In the genomic region with DNA sequence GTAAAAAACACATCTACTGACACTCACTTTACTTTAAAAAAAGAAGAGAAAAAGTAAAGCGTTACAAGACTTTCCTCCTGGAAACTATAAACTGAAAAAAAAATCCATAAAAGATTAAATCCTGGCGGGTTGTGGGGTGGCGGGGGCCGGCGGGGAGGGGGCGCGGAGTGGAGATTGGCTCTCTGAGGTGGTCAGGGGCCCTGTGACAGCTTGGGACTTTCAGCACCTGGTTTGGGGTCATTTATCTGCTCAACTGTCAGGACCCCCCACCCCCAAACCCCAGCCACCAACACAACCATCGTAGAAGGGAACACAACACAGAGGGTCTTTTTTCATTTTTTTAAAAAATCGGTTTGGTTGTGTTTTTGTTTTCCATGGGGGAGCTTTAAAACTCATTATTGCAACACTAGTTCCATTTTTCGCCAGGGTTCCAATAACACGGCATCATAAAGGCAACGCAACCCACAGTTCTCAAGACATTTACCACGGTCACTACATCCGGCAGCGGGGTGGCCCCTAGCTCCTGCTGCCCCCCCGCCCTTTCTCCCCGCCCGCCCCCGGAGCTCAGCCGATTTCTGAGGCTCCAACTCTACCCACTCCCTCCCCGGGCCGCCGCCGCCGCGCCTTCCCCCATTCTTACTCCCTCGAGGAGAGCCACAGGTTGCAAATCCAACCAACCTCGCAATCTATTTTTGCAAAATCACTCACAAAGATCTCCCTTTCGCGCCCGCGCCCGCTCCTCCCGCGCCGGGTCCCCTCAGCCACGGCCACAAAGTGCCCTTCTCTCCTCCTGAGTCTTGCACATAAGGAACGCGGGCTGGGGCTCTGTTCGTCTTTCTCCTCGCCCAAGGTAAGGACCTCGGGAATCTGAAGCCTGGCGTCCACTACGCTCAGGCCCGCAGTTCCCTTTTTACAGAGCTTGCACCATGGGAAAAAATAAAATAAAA, we compare ENCODE assay signal across 1 cellular context.
TF ChIP-seq lines count a peak whose summit lies in the region.

No MANE protein-coding gene starts in this region.

TF ChIP-seq in HepG2, 621 proteins besides CTCF, POLR2A, EP300 and RAD21 (continues in another document):
- no peak for TF ChIP-seq KDM5A (IDR thresholded peaks at IDR 0.05; ENCODE audit: borderline replicate concordance, low read length)
- TF ChIP-seq, protein P1, sequence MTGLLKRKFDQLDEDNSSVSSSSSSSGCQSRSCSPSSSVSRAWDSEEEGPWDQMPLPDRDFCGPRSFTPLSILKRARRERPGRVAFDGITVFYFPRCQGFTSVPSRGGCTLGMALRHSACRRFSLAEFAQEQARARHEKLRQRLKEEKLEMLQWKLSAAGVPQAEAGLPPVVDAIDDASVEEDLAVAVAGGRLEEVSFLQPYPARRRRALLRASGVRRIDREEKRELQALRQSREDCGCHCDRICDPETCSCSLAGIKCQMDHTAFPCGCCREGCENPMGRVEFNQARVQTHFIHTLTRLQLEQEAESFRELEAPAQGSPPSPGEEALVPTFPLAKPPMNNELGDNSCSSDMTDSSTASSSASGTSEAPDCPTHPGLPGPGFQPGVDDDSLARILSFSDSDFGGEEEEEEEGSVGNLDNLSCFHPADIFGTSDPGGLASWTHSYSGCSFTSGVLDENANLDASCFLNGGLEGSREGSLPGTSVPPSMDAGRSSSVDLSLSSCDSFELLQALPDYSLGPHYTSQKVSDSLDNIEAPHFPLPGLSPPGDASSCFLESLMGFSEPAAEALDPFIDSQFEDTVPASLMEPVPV (CRISPR knock-in tag; IDR thresholded peaks at IDR 0.05): 0 out of 2 replicates have a peak, but pooled peaks have one; percentile 20
- TF ChIP-seq HNRNPL (IDR thresholded peaks at IDR 0.05; ENCODE audit: low read depth, low read length): 0 out of 2 replicates have a peak, but pooled peaks have one; percentile 39
- TF ChIP-seq HDAC1 (CRISPR knock-in tag; IDR thresholded peaks at IDR 0.05): peak; percentile 19; the same call in 1 of the 2 replicates
- TF ChIP-seq ZNF296 (CRISPR knock-in tag; conservative IDR thresholded peaks at IDR 0.05): 0 out of 2 replicates have a peak, but pooled peaks have one; percentile 48
- TF ChIP-seq, protein P2, sequence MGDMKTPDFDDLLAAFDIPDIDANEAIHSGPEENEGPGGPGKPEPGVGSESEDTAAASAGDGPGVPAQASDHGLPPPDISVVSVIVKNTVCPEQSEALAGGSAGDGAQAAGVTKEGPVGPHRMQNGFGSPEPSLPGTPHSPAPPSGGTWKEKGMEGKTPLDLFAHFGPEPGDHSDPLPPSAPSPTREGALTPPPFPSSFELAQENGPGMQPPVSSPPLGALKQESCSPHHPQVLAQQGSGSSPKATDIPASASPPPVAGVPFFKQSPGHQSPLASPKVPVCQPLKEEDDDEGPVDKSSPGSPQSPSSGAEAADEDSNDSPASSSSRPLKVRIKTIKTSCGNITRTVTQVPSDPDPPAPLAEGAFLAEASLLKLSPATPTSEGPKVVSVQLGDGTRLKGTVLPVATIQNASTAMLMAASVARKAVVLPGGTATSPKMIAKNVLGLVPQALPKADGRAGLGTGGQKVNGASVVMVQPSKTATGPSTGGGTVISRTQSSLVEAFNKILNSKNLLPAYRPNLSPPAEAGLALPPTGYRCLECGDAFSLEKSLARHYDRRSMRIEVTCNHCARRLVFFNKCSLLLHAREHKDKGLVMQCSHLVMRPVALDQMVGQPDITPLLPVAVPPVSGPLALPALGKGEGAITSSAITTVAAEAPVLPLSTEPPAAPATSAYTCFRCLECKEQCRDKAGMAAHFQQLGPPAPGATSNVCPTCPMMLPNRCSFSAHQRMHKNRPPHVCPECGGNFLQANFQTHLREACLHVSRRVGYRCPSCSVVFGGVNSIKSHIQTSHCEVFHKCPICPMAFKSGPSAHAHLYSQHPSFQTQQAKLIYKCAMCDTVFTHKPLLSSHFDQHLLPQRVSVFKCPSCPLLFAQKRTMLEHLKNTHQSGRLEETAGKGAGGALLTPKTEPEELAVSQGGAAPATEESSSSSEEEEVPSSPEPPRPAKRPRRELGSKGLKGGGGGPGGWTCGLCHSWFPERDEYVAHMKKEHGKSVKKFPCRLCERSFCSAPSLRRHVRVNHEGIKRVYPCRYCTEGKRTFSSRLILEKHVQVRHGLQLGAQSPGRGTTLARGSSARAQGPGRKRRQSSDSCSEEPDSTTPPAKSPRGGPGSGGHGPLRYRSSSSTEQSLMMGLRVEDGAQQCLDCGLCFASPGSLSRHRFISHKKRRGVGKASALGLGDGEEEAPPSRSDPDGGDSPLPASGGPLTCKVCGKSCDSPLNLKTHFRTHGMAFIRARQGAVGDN (CRISPR knock-in tag; IDR thresholded peaks at IDR 0.05): peak; percentile 42; the same call in 1 of the 2 replicates
- TF ChIP-seq ARNT (IDR thresholded peaks at IDR 0.05): no peak
- 0 out of 2 replicates have a peak, but pooled peaks have one; percentile 13 for TF ChIP-seq MED1 (CRISPR knock-in tag; IDR thresholded peaks at IDR 0.05)
- TF ChIP-seq ZNF558 (CRISPR knock-in tag; IDR thresholded peaks at IDR 0.05; ENCODE audit: borderline replicate concordance): 0 out of 2 replicates have a peak, but pooled peaks have one; percentile 52
- TF ChIP-seq, protein P3, sequence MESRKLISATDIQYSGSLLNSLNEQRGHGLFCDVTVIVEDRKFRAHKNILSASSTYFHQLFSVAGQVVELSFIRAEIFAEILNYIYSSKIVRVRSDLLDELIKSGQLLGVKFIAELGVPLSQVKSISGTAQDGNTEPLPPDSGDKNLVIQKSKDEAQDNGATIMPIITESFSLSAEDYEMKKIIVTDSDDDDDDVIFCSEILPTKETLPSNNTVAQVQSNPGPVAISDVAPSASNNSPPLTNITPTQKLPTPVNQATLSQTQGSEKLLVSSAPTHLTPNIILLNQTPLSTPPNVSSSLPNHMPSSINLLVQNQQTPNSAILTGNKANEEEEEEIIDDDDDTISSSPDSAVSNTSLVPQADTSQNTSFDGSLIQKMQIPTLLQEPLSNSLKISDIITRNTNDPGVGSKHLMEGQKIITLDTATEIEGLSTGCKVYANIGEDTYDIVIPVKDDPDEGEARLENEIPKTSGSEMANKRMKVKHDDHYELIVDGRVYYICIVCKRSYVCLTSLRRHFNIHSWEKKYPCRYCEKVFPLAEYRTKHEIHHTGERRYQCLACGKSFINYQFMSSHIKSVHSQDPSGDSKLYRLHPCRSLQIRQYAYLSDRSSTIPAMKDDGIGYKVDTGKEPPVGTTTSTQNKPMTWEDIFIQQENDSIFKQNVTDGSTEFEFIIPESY (CRISPR knock-in tag; IDR thresholded peaks at IDR 0.05): no peak
- TF ChIP-seq GZF1 (CRISPR knock-in tag; IDR thresholded peaks at IDR 0.05): no peak
- TF ChIP-seq, protein P4, sequence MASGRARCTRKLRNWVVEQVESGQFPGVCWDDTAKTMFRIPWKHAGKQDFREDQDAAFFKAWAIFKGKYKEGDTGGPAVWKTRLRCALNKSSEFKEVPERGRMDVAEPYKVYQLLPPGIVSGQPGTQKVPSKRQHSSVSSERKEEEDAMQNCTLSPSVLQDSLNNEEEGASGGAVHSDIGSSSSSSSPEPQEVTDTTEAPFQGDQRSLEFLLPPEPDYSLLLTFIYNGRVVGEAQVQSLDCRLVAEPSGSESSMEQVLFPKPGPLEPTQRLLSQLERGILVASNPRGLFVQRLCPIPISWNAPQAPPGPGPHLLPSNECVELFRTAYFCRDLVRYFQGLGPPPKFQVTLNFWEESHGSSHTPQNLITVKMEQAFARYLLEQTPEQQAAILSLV (CRISPR knock-in tag; IDR thresholded peaks at IDR 0.05; ENCODE audit: borderline replicate concordance): no peak
- no peak for TF ChIP-seq JDP2 (CRISPR knock-in tag; IDR thresholded peaks at IDR 0.05; ENCODE audit: borderline replicate concordance)
- TF ChIP-seq ZNF768 (CRISPR knock-in tag; IDR thresholded peaks at IDR 0.05): peak; percentile 32; the same call in 1 of the 2 replicates
- TF ChIP-seq, protein P5, sequence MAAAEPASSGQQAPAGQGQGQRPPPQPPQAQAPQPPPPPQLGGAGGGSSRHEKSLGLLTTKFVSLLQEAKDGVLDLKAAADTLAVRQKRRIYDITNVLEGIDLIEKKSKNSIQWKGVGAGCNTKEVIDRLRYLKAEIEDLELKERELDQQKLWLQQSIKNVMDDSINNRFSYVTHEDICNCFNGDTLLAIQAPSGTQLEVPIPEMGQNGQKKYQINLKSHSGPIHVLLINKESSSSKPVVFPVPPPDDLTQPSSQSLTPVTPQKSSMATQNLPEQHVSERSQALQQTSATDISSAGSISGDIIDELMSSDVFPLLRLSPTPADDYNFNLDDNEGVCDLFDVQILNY (CRISPR knock-in tag; conservative IDR thresholded peaks at IDR 0.05): no peak
- no peak for TF ChIP-seq FOXK2 (IDR thresholded peaks at IDR 0.05)
- TF ChIP-seq AGO2 (optimal IDR thresholded peaks at IDR 0.05; ENCODE audit: low read depth, low read length): peak; percentile 89
- TF ChIP-seq ATF7-NPFF (CRISPR knock-in tag; IDR thresholded peaks at IDR 0.05; ENCODE audit: low read depth): 0 out of 2 replicates have a peak, but pooled peaks have one; percentile 35
- TF ChIP-seq ZNF780A (CRISPR knock-in tag; IDR thresholded peaks at IDR 0.05): 0 out of 2 replicates have a peak, but pooled peaks have one; percentile 14
- TF ChIP-seq ZNF225 (CRISPR knock-in tag; IDR thresholded peaks at IDR 0.05): peak; percentile 59; the same call in 1 of the 2 replicates
- 0 out of 2 replicates have a peak, but pooled peaks have one; percentile 14 for TF ChIP-seq GATAD1 (CRISPR knock-in tag; IDR thresholded peaks at IDR 0.05)
- TF ChIP-seq KDM2A (CRISPR knock-in tag; IDR thresholded peaks at IDR 0.05; ENCODE audit: borderline replicate concordance, low read depth): 0 out of 2 replicates have a peak, but pooled peaks have one; percentile 55
- TF ChIP-seq SNRNP70 (IDR thresholded peaks at IDR 0.05; ENCODE audit: low read depth, low read length): no peak
- 0 out of 2 replicates have a peak, but pooled peaks have one; percentile 19 for TF ChIP-seq ZNF891 (CRISPR knock-in tag; IDR thresholded peaks at IDR 0.05)
- 0 out of 2 replicates have a peak, but pooled peaks have one; percentile 5 for TF ChIP-seq STAG1 (CRISPR knock-in tag; IDR thresholded peaks at IDR 0.05)
- TF ChIP-seq, protein P6, sequence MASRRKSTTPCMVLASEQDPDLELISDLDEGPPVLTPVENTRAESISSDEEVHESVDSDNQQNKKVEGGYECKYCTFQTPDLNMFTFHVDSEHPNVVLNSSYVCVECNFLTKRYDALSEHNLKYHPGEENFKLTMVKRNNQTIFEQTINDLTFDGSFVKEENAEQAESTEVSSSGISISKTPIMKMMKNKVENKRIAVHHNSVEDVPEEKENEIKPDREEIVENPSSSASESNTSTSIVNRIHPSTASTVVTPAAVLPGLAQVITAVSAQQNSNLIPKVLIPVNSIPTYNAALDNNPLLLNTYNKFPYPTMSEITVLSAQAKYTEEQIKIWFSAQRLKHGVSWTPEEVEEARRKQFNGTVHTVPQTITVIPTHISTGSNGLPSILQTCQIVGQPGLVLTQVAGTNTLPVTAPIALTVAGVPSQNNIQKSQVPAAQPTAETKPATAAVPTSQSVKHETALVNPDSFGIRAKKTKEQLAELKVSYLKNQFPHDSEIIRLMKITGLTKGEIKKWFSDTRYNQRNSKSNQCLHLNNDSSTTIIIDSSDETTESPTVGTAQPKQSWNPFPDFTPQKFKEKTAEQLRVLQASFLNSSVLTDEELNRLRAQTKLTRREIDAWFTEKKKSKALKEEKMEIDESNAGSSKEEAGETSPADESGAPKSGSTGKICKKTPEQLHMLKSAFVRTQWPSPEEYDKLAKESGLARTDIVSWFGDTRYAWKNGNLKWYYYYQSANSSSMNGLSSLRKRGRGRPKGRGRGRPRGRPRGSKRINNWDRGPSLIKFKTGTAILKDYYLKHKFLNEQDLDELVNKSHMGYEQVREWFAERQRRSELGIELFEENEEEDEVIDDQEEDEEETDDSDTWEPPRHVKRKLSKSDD (CRISPR knock-in tag; IDR thresholded peaks at IDR 0.05; ENCODE audit: low read depth): no peak
- TF ChIP-seq ZNF883 (CRISPR knock-in tag; IDR thresholded peaks at IDR 0.05; ENCODE audit: not compliant biosample characterization): peak; percentile 29
- TF ChIP-seq YEATS4 (CRISPR knock-in tag; IDR thresholded peaks at IDR 0.05; ENCODE audit: borderline replicate concordance): no peak
- TF ChIP-seq RBFOX2 (IDR thresholded peaks at IDR 0.05; ENCODE audit: low read depth, low read length): peak; percentile 73
- peak; percentile 41; the same call in 1 of the 2 replicates for TF ChIP-seq POLR2G (IDR thresholded peaks at IDR 0.05; ENCODE audit: low read depth, low read length)
- TF ChIP-seq NCOA5 (CRISPR knock-in tag; IDR thresholded peaks at IDR 0.05): no peak
- TF ChIP-seq BCL6 (CRISPR knock-in tag; IDR thresholded peaks at IDR 0.05): 0 out of 2 replicates have a peak, but pooled peaks have one; percentile 7
